Comparison of ENCODE assay signal across 8 cellular contexts in the genomic region with DNA sequence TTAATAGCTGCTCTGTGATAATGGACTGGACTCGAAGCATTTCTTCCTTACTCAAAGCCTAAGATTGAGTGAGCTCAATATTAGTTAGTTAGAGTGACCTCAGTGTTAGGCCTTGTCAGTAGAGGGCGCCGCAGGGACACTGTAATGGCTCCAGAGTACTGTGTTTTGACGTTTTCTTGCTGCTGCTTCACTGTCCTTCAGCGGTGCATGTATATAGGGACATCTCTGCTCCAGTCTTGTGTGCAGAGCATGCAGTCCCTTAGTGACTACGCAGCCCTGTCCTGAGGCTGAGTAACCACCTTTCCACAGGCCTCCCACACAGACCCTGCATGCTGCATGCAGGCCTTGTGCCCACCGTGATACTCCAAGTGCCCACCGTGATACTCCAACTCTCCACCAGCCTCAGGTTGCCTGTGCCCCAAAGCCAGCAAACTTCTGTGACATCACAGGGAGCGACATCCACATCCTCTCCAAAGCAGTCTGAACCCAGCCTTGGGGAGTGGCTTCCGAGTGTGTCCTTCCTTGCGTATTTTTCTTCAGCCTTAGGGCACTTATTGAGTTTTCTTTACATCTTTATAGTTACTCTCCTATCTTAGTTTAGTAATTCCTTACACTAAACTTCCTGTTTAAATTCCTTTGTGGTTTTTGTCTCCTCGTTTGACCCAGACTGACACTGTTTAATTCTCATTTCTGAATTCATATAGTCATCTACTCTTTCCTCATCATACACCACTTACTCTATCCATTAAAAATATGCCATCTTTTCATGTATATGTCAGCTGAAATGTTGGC.
DNase-seq lines count a peak whose midpoint lies in the region; ATAC-seq and TF ChIP-seq lines count a peak whose summit lies in the region.

No MANE protein-coding gene starts in this region.

- no peak overlapping the region for H2BK15ac ChIP-seq in mesendoderm (replicated peaks; ENCODE audit: low read depth)

- POLR2A ChIA-PET in WTC11 (lab: Charles Lee) = no interaction called here

- H3K4me2 ChIP-seq in mesendoderm (ENCODE audit: low read length) = no peak overlapping the region

- H3K36me3 ChIP-seq in mesendoderm (ENCODE audit: control insufficient read depth, insufficient read depth, low read length) = no peaks in the 10 kb centered on the region
- H3K36me3 ChIP-seq in stomach = no peaks in the 10 kb centered on the region

- no peak overlapping the region for H4K5ac ChIP-seq in mesendoderm (ENCODE audit: low read length)

- H3K27me3 Mint-ChIP-seq in WTC11 (ENCODE audit: low read depth) = no peaks in the 10 kb centered on the region

- H3K27me3 ChIP-seq in dorsolateral prefrontal cortex = no peaks in the 10 kb centered on the region
- H3K27me3 ChIP-seq in mesendoderm (ENCODE audit: insufficient read depth, low read length, poor library complexity) = no peaks in the 10 kb centered on the region
- no peaks in the 10 kb centered on the region for H3K27me3 ChIP-seq in stomach

- H3K79me1 ChIP-seq in mesendoderm (ENCODE audit: low read length) = no peaks in the 10 kb centered on the region

- H2BK5ac ChIP-seq in mesendoderm (ENCODE audit: low read length) = no peak overlapping the region

- CTCF ChIA-PET in WTC11 (lab: Charles Lee) = interaction anchor here (0.6 to 14.4 kb wide), 48 partner anchors 10 to 866 kb away, joined by 3 to 307 read pairs (median 4); no protein-coding TSS in a partner anchor

- H3K4me3 Mint-ChIP-seq in WTC11 = no peak overlapping the region

- no peaks in the 10 kb centered on the region for H3K9me3 ChIP-seq in stomach

- no peak overlapping the region for H3K56ac ChIP-seq in mesendoderm (ENCODE audit: low read length)

- ATAC-seq in HG03025 (IDR thresholded peaks at IDR 0.05; ENCODE audit: low FRiP score, unreplicated experiment) (peak; percentile 51), WTC11 (peak; percentile 97), HG03457 (IDR thresholded peaks at IDR 0.05; ENCODE audit: unreplicated experiment) (no peak)

- H3K4me1 Mint-ChIP-seq in WTC11 = peaks cover 48% of the 10 kb centered on the region

- no peak overlapping the region for H2AK5ac ChIP-seq in mesendoderm (ENCODE audit: low read length)

- H2BK120ac ChIP-seq in mesendoderm (ENCODE audit: low read depth, low read length) = no peak overlapping the region

- H3K23ac ChIP-seq in mesendoderm (ENCODE audit: low read length) = no peak overlapping the region

- TF ChIP-seq CTCF in WTC11 (IDR thresholded peaks at IDR 0.05) (peak; percentile 52; the same call in 1 of the 2 replicates), dorsolateral prefrontal cortex (IDR thresholded peaks at IDR 0.05 in 54 of 56, conservative IDR thresholded peaks at IDR 0.05 in 2 of 56; ENCODE audit: low read depth in 1 of 56, partially characterized antibody in 56 of 56) (peak in 54 of 56 donors; percentile 29 to 76 (median 60)), stomach (IDR thresholded peaks at IDR 0.05) (peak in 5 of 7 experiments; percentile 26 to 52 (median 41))

- H3K4me1 ChIP-seq in mesendoderm (ENCODE audit: control insufficient read depth, low read depth, low read length) (peaks cover 4% of the 10 kb centered on the region), stomach (peaks cover 5 to 33% (median 18%) of the 10 kb centered on the region in 4 donors)

- H3K79me2 ChIP-seq in mesendoderm (ENCODE audit: control insufficient read depth, insufficient read depth, low read length) = no peaks in the 10 kb centered on the region

- no peak for TF ChIP-seq EP300 in stomach (IDR thresholded peaks at IDR 0.05)

- no CpG with 5 or more reads among the region's 12 CpGs for WGBS in mesendoderm (ENCODE audit: extremely low coverage, insufficient coverage, low lambda C conversion rate)
- 60 to 66% (median 65%) methylated on average over 11 to 12 of the region's 12 CpGs for WGBS in stomach, 5 donors

- peak overlapping the region; percentile 77 for H3K27ac Mint-ChIP-seq in WTC11

- intact Hi-C loops in dorsolateral prefrontal cortex (cut with DNase I) (loop anchor here in 1 of 2 donors (5.0 kb wide), 1 partner anchor 35 kb away; no protein-coding TSS in a partner anchor), stomach (cut with DNase I; ENCODE audit: low total_unique reads) (no loop called here)

- peaks cover 3% of the 10 kb centered on the region; the same call in 1 of the 2 replicates for H3K9me3 Mint-ChIP-seq in WTC11

- H3K4ac ChIP-seq in mesendoderm (ENCODE audit: low read depth, low read length) = no peak overlapping the region

- TF ChIP-seq POLR2A in stomach (IDR thresholded peaks at IDR 0.05) = no peak

- H3K27ac ChIP-seq in dorsolateral prefrontal cortex (no peak overlapping the region), mesendoderm (ENCODE audit: low read depth, low read length) (no peak overlapping the region), stomach (no peak overlapping the region)

- H3K18ac ChIP-seq in mesendoderm (ENCODE audit: low read length) = no peak overlapping the region

- no peaks in the 10 kb centered on the region; the same call in 1 of the 2 replicates for H3K36me3 Mint-ChIP-seq in WTC11

- peak; percentile 90 for DNase-seq in GF-D8 (lab: John Stamatoyannopoulos, UW)
- DNase-seq in NCI-H2196 (lab: John Stamatoyannopoulos, UW; ENCODE audit: unreplicated experiment) = peak; percentile 49
- DNase-seq in WTC11 (ENCODE audit: low spot score) = peak; percentile 87
- DNase-seq in dorsolateral prefrontal cortex = peak in 8 of 10 donors; percentile 37 to 74 (median 50)
- DNase-seq in mesendoderm = peak; percentile 88
- peak; percentile 68 for DNase-seq in stomach

- H3K4me3 ChIP-seq in dorsolateral prefrontal cortex = no peak overlapping the region
- no peak overlapping the region for H3K4me3 ChIP-seq in mesendoderm (ENCODE audit: low read length)
- no peak overlapping the region for H3K4me3 ChIP-seq in stomach

- H4K8ac ChIP-seq in mesendoderm (ENCODE audit: low read depth, low read length) = no peak overlapping the region

- H3K9ac ChIP-seq in mesendoderm (ENCODE audit: low read length) = no peak overlapping the region

TF ChIP-seq in WTC11, 78 proteins besides CTCF, POLR2A, EP300 and RAD21 (continues in another document):
- TF ChIP-seq EMX1 (CRISPR knock-in tag; IDR thresholded peaks at IDR 0.05) (no peak), SMAD4 (CRISPR knock-in tag; IDR thresholded peaks at IDR 0.05) (no peak), TP53 (CRISPR knock-in tag; IDR thresholded peaks at IDR 0.05) (no peak), ZNF263 (CRISPR knock-in tag; IDR thresholded peaks at IDR 0.05; ENCODE audit: low read depth) (no peak)
- TF ChIP-seq, protein P1, sequence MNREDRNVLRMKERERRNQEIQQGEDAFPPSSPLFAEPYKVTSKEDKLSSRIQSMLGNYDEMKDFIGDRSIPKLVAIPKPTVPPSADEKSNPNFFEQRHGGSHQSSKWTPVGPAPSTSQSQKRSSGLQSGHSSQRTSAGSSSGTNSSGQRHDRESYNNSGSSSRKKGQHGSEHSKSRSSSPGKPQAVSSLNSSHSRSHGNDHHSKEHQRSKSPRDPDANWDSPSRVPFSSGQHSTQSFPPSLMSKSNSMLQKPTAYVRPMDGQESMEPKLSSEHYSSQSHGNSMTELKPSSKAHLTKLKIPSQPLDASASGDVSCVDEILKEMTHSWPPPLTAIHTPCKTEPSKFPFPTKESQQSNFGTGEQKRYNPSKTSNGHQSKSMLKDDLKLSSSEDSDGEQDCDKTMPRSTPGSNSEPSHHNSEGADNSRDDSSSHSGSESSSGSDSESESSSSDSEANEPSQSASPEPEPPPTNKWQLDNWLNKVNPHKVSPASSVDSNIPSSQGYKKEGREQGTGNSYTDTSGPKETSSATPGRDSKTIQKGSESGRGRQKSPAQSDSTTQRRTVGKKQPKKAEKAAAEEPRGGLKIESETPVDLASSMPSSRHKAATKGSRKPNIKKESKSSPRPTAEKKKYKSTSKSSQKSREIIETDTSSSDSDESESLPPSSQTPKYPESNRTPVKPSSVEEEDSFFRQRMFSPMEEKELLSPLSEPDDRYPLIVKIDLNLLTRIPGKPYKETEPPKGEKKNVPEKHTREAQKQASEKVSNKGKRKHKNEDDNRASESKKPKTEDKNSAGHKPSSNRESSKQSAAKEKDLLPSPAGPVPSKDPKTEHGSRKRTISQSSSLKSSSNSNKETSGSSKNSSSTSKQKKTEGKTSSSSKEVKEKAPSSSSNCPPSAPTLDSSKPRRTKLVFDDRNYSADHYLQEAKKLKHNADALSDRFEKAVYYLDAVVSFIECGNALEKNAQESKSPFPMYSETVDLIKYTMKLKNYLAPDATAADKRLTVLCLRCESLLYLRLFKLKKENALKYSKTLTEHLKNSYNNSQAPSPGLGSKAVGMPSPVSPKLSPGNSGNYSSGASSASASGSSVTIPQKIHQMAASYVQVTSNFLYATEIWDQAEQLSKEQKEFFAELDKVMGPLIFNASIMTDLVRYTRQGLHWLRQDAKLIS (CRISPR knock-in tag; IDR thresholded peaks at IDR 0.05; ENCODE audit: borderline replicate concordance) = no peak
- TF ChIP-seq, protein P2, sequence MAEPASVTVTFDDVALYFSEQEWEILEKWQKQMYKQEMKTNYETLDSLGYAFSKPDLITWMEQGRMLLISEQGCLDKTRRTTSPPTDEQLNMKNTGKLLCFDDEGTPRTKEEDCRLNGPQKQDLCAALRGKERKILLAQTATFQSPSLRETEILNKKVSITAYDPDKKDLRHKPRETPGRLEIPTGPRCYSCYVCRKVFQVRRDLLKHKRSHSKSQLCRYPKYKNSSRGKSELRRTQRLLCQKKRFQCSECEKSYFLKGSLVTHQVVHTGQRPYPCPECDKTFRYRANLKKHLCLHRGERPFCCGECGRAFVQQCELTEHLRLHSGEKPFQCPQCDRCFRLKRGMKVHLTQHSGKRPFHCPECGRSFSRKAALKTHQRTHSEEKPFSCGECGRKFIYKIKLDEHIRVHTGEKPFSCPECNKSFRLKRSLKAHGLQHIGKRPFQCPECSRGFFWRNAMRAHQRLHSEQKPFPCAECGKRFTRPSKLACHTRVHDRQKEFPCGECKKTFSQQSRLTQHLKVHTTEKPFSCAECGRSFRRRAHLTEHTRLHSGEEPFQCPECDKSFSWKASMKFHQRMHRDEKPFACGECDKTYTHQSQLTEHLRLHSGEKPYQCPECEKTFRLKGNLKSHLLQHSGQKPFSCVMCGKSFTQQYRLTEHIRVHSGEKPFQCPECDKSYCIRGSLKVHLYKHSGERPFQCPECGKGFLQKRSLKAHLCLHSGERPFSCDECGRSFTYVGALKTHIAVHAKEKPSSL (CRISPR knock-in tag; conservative IDR thresholded peaks at IDR 0.05) = no peak
- TF ChIP-seq, protein P3, sequence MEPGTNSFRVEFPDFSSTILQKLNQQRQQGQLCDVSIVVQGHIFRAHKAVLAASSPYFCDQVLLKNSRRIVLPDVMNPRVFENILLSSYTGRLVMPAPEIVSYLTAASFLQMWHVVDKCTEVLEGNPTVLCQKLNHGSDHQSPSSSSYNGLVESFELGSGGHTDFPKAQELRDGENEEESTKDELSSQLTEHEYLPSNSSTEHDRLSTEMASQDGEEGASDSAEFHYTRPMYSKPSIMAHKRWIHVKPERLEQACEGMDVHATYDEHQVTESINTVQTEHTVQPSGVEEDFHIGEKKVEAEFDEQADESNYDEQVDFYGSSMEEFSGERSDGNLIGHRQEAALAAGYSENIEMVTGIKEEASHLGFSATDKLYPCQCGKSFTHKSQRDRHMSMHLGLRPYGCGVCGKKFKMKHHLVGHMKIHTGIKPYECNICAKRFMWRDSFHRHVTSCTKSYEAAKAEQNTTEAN (CRISPR knock-in tag; IDR thresholded peaks at IDR 0.05) = no peak
